In genomic region chr2:142897807-142898206, GRCh38 we compare ENCODE assay signal across 16 cellular contexts.
DNase-seq lines count a peak whose midpoint lies in the region; ATAC-seq lines count a peak whose summit lies in the region.
"Had no signal": no experiment of that assay in that cellular context is flagged by ENCODE, and none has a peak within 500 bp of the region (broad histone marks: within the 10 kb centered on the region; RNA-seq: fewer than 3 reads in every experiment).

No MANE protein-coding gene starts in this region.

- DNase-seq in kidney tubule cell (ENCODE audit: low spot score) (peak; percentile 23), RKO (ENCODE audit: low spot score) (no peak)
- DNase-seq: ACHN; C1 segment of cervical spinal cord; Calu3; CD4-positive, alpha-beta T cell; DMS 273 treated with DMSO at 0.1 percent for 48 hours; H7; IMR-90; KG1 had no signal

- ATAC-seq in GM18907 (IDR thresholded peaks at IDR 0.05; ENCODE audit: unreplicated experiment), result peak; percentile 67
- ATAC-seq in GM21447 (IDR thresholded peaks at IDR 0.05; ENCODE audit: unreplicated experiment), result peak; percentile 53
- ATAC-seq in HG03565 (IDR thresholded peaks at IDR 0.05; ENCODE audit: unreplicated experiment), result peak; percentile 53
- no peak for ATAC-seq in HG02623 (IDR thresholded peaks at IDR 0.05; ENCODE audit: unreplicated experiment)
- ATAC-seq in GM18870 (IDR thresholded peaks at IDR 0.05; ENCODE audit: unreplicated experiment), result no peak
- ATAC-seq: GM23338 had no signal

Comparison
In these comparisons a context has a peak if more than half of its experiments do, and no peak if none do; other contexts are left out.
1. ATAC-seq: peak in GM18907 (single experiment), GM21447 (single experiment) and HG03565 (single experiment); none in HG02623 (single experiment) and GM18870 (single experiment).